Comparison of ENCODE assay signal across 37 cellular contexts in genomic region chr15:31133890-31134289, GRCh38. TPM values are rescaled to one million over a fixed set of nuclear protein-coding genes. Genes with fewer than 3 reads are reported as not detected.
DNase-seq lines count a peak whose midpoint lies in the region; ATAC-seq and TF ChIP-seq lines count a peak whose summit lies in the region.
"Had no signal": no experiment of that assay in that cellular context is flagged by ENCODE, and none has a peak within 500 bp of the region (broad histone marks: within the 10 kb centered on the region; RNA-seq: fewer than 3 reads in every experiment).

No MANE protein-coding gene starts in this region.

- no peak overlapping the region for H3K27ac ChIP-seq in right atrium auricular region
- no peak overlapping the region for H3K27ac ChIP-seq in left ventricle myocardium inferior (replicated peaks)
- no peak overlapping the region for H3K27ac ChIP-seq in esophagus muscularis mucosa (replicated peaks in 1 of 4)
- no peak overlapping the region for H3K27ac ChIP-seq in MM.1S (ENCODE audit: low read length)
- H3K27ac ChIP-seq: 22Rv1; A549; BLaER1; BLaER1 treated with 17β-estradiol and CSF1 and Interleukin-3, amounts not matched to agents 10 nM and 100 nM; C4-2B had no signal

- intact Hi-C loops in left ventricle myocardium inferior (cut with micrococcal nuclease) = no loop called here
- intact Hi-C loops in esophagus muscularis mucosa (cut with DNase I) = no loop called here
- intact Hi-C loops in Calu3 (cut with micrococcal nuclease; ENCODE audit: unreplicated experiment) = no loop called here

- peaks cover 2% of the 10 kb centered on the region for H3K9me3 Mint-ChIP-seq in glutamatergic neuron (ENCODE audit: unreplicated experiment)
- peaks cover 4% of the 10 kb centered on the region for H3K9me3 Mint-ChIP-seq in osteocyte (ENCODE audit: unreplicated experiment)
- no peaks in the 10 kb centered on the region for H3K9me3 Mint-ChIP-seq in Calu3 (ENCODE audit: low read depth, unreplicated experiment)
- H3K9me3 Mint-ChIP-seq in activated CD8-positive, alpha-beta T cell treated with anti-CD3 and anti-CD28 coated beads, Interleukin-2, amount 10 ng/mL, durations not matched to agents 7 days and 5 days (ENCODE audit: insufficient read depth) = peaks cover 4% of the 10 kb centered on the region
- H3K9me3 Mint-ChIP-seq: CD4-positive, alpha-beta memory T cell; CD4-positive, alpha-beta T cell; CD8-positive, alpha-beta memory T cell; CD8-positive, alpha-beta T cell had no signal

- peaks cover 5% of the 10 kb centered on the region for H3K36me3 Mint-ChIP-seq in glutamatergic neuron (ENCODE audit: unreplicated experiment)
- no peaks in the 10 kb centered on the region for H3K36me3 Mint-ChIP-seq in osteocyte (ENCODE audit: unreplicated experiment)
- H3K36me3 Mint-ChIP-seq in Calu3 (ENCODE audit: insufficient read depth, unreplicated experiment) = no peaks in the 10 kb centered on the region
- no peaks in the 10 kb centered on the region for H3K36me3 Mint-ChIP-seq in activated CD8-positive, alpha-beta T cell treated with anti-CD3 and anti-CD28 coated beads, Interleukin-2, amount 10 ng/mL, durations not matched to agents 7 days and 5 days (ENCODE audit: low read depth)
- H3K36me3 Mint-ChIP-seq: CD14-positive monocyte; CD4-positive, alpha-beta memory T cell; CD4-positive, CD25-positive, alpha-beta regulatory T cell; CD8-positive, alpha-beta memory T cell; CD8-positive, alpha-beta T cell had no signal

- H2AFZ ChIP-seq in MM.1S (ENCODE audit: low read length) = no peak overlapping the region

- POLR2A ChIA-PET in activated CD8-positive, alpha-beta T cell treated with anti-CD3 and anti-CD28 coated beads, Interleukin-2, amount 10 ng/mL, durations not matched to agents 7 days and 5 days (lab: Charles Lee) = no interaction called here

- H3K36me3 ChIP-seq in right atrium auricular region (no peaks in the 10 kb centered on the region), left ventricle myocardium inferior (no peaks in the 10 kb centered on the region), esophagus muscularis mucosa (no peaks in the 10 kb centered on the region), MM.1S (replicated peaks; ENCODE audit: insufficient read depth, low read length) (no peaks in the 10 kb centered on the region)
- H3K36me3 ChIP-seq: BE2C; BLaER1; BLaER1 treated with 17β-estradiol and CSF1 and Interleukin-3, amounts not matched to agents 10 nM and 100 nM had no signal

- no peaks in the 10 kb centered on the region for H3K79me2 ChIP-seq in MM.1S (ENCODE audit: low read length)

- no TSS peak for BruUV-seq in Calu3 (replicated peaks; lab: Mats Ljungman, UMichigan)

- no peaks in the 10 kb centered on the region for H4K20me1 ChIP-seq in MM.1S (ENCODE audit: insufficient read depth, low read length)
- H4K20me1 ChIP-seq: BLaER1; BLaER1 treated with 17β-estradiol and CSF1 and Interleukin-3, amounts not matched to agents 10 nM and 100 nM had no signal

- H3K9me3 ChIP-seq in right atrium auricular region (no peaks in the 10 kb centered on the region), left ventricle myocardium inferior (replicated peaks) (peaks cover 3% of the 10 kb centered on the region), esophagus muscularis mucosa (no peaks in the 10 kb centered on the region), MM.1S (replicated peaks; ENCODE audit: insufficient read depth, low read length) (no peaks in the 10 kb centered on the region)
- H3K9me3 ChIP-seq: A549, BE2C, BLaER1, Caco-2 had no signal

- H3K4me3 Mint-ChIP-seq in glutamatergic neuron (ENCODE audit: unreplicated experiment) (no peak overlapping the region), osteocyte (ENCODE audit: unreplicated experiment) (no peak overlapping the region), Calu3 (ENCODE audit: low read depth, unreplicated experiment) (no peak overlapping the region)
- H3K4me3 Mint-ChIP-seq in activated CD8-positive, alpha-beta T cell treated with anti-CD3 and anti-CD28 coated beads, Interleukin-2, amount 10 ng/mL, durations not matched to agents 7 days and 5 days = no peak overlapping the region
- H3K4me3 Mint-ChIP-seq: B cell; CD14-positive monocyte; CD4-positive, alpha-beta memory T cell; CD4-positive, alpha-beta T cell; CD4-positive, CD25-positive, alpha-beta regulatory T cell; CD8-positive, alpha-beta memory T cell; CD8-positive, alpha-beta T cell had no signal

- H3K9me2 ChIP-seq in MM.1S (replicated peaks; ENCODE audit: insufficient read depth, low read length) = no peaks in the 10 kb centered on the region

- no peak overlapping the region for H3K4me2 ChIP-seq in MM.1S (ENCODE audit: low read depth, low read length)
- H3K4me2 ChIP-seq: A549; BLaER1; BLaER1 treated with 17β-estradiol and CSF1 and Interleukin-3, amounts not matched to agents 10 nM and 100 nM had no signal

- no peak for TF ChIP-seq CTCF in right atrium auricular region (IDR thresholded peaks at IDR 0.05)
- TF ChIP-seq CTCF in left ventricle myocardium inferior (IDR thresholded peaks at IDR 0.05; ENCODE audit: borderline replicate concordance) = no peak
- no peak for TF ChIP-seq CTCF in esophagus muscularis mucosa (IDR thresholded peaks at IDR 0.05)
- no peak for TF ChIP-seq CTCF in glutamatergic neuron (IDR thresholded peaks at IDR 0.05; ENCODE audit: partially characterized antibody, unreplicated experiment)
- TF ChIP-seq CTCF in osteocyte (IDR thresholded peaks at IDR 0.05) = no peak
- TF ChIP-seq CTCF in Calu3 (IDR thresholded peaks at IDR 0.05; ENCODE audit: unreplicated experiment) = no peak
- no peak for TF ChIP-seq CTCF in MM.1S (IDR thresholded peaks at IDR 0.05; ENCODE audit: low read length)

- H3K27me3 Mint-ChIP-seq in glutamatergic neuron (ENCODE audit: unreplicated experiment) (peaks cover 5% of the 10 kb centered on the region), osteocyte (ENCODE audit: unreplicated experiment) (peaks cover 35% of the 10 kb centered on the region), Calu3 (ENCODE audit: unreplicated experiment) (no peaks in the 10 kb centered on the region)
- H3K27me3 Mint-ChIP-seq in activated CD8-positive, alpha-beta T cell treated with anti-CD3 and anti-CD28 coated beads, Interleukin-2, amount 10 ng/mL, durations not matched to agents 7 days and 5 days (ENCODE audit: low read depth) = peaks cover 12% of the 10 kb centered on the region
- H3K27me3 Mint-ChIP-seq: B cell; CD4-positive, alpha-beta T cell had no signal

- CTCF ChIA-PET in Calu3 (lab: Charles Lee) = no interaction called here
- CTCF ChIA-PET in activated CD8-positive, alpha-beta T cell treated with anti-CD3 and anti-CD28 coated beads, Interleukin-2, amount 10 ng/mL, durations not matched to agents 7 days and 5 days (lab: Charles Lee) = interaction anchor here (0.7 kb wide), 1 partner anchor 987 kb away, joined by 3 read pairs; no protein-coding TSS in a partner anchor

- no peak for ATAC-seq in activated CD8-positive, alpha-beta T cell treated with anti-CD3 and anti-CD28 coated beads, Interleukin-2, amount 10 ng/mL, durations not matched to agents 7 days and 5 days
- ATAC-seq: A549; CD8-positive, alpha-beta T cell had no signal

- H3K4me1 Mint-ChIP-seq in glutamatergic neuron (ENCODE audit: low read depth, unreplicated experiment) (peaks cover 7% of the 10 kb centered on the region), osteocyte (ENCODE audit: unreplicated experiment) (no peaks in the 10 kb centered on the region), Calu3 (ENCODE audit: low read depth, unreplicated experiment) (no peaks in the 10 kb centered on the region)
- no peaks in the 10 kb centered on the region for H3K4me1 Mint-ChIP-seq in activated CD8-positive, alpha-beta T cell treated with anti-CD3 and anti-CD28 coated beads, Interleukin-2, amount 10 ng/mL, durations not matched to agents 7 days and 5 days (ENCODE audit: low read depth)

- H3K27ac Mint-ChIP-seq in glutamatergic neuron (ENCODE audit: unreplicated experiment) (peak overlapping the region; percentile 39), osteocyte (ENCODE audit: unreplicated experiment) (no peak overlapping the region), Calu3 (ENCODE audit: unreplicated experiment) (no peak overlapping the region)
- no peak overlapping the region for H3K27ac Mint-ChIP-seq in activated CD8-positive, alpha-beta T cell treated with anti-CD3 and anti-CD28 coated beads, Interleukin-2, amount 10 ng/mL, durations not matched to agents 7 days and 5 days
- H3K27ac Mint-ChIP-seq: B cell; CD14-positive monocyte; CD4-positive, alpha-beta T cell; CD8-positive, alpha-beta T cell had no signal

- H3K4me3 ChIP-seq in right atrium auricular region = no peak overlapping the region
- H3K4me3 ChIP-seq in left ventricle myocardium inferior = no peak overlapping the region
- no peak overlapping the region for H3K4me3 ChIP-seq in esophagus muscularis mucosa
- H3K4me3 ChIP-seq in MM.1S (ENCODE audit: low read length) = no peak overlapping the region
- H3K4me3 ChIP-seq: A549; BLaER1; BLaER1 treated with 17β-estradiol and CSF1 and Interleukin-3, amounts not matched to agents 10 nM and 100 nM had no signal

- peak; percentile 23 for DNase-seq in right atrium auricular region (ENCODE audit: low spot score)
- DNase-seq in left ventricle myocardium inferior = no peak
- DNase-seq in esophagus muscularis mucosa (ENCODE audit: extremely low spot score) = peak; percentile 53
- no peak for DNase-seq in glutamatergic neuron
- DNase-seq in osteocyte (ENCODE audit: extremely low spot score, unreplicated experiment) = peak; percentile 66
- no peak for DNase-seq in Calu3
- no peak for DNase-seq in MM.1S
- DNase-seq in activated CD8-positive, alpha-beta T cell treated with anti-CD3 and anti-CD28 coated beads, Interleukin-2, amount 10 ng/mL, durations not matched to agents 7 days and 5 days = no peak
- DNase-seq: 8988T; ACHN; AML-193; BE2C; C1 segment of cervical spinal cord; Caco-2; CD4-positive, alpha-beta memory T cell; CD4-positive, alpha-beta T cell; CD4-positive, CD25-positive, alpha-beta regulatory T cell; CD8-positive, alpha-beta memory T cell; CD8-positive, alpha-beta T cell; COR-L47; DMS 273 treated with DMSO at 0.1 percent for 48 hours; DMS153; DMS53; DMS79; DMS79 treated with DMSO at 0.1 percent for 48 hours; DND-41; EL had no signal

- TF ChIP-seq POLR2A in esophagus muscularis mucosa (IDR thresholded peaks at IDR 0.05; ENCODE audit: low read depth) = no peak

- WGBS in esophagus muscularis mucosa = 96% methylated on average over 5 of the region's 5 CpGs

- H3K4me1 ChIP-seq in right atrium auricular region (peaks cover 0 to 7% of the 10 kb centered on the region in 2 donors), left ventricle myocardium inferior (peaks cover 6% of the 10 kb centered on the region), esophagus muscularis mucosa (peaks cover 0 to 7% (median 4%) of the 10 kb centered on the region in 4 donors), MM.1S (ENCODE audit: low read length) (peaks cover 9% of the 10 kb centered on the region)
- H3K4me1 ChIP-seq: BE2C, BLaER1, Caco-2 had no signal

- H3K27me3 ChIP-seq in right atrium auricular region (no peaks in the 10 kb centered on the region), left ventricle myocardium inferior (ENCODE audit: low read depth) (no peaks in the 10 kb centered on the region), esophagus muscularis mucosa (peaks cover 0 to 10% (median 0%) of the 10 kb centered on the region in 4 donors), MM.1S (replicated peaks; ENCODE audit: insufficient read depth, low read length) (no peaks in the 10 kb centered on the region)
- H3K27me3 ChIP-seq: BE2C; BLaER1; BLaER1 treated with 17β-estradiol and CSF1 and Interleukin-3, amounts not matched to agents 10 nM and 100 nM had no signal

- H3K9ac ChIP-seq in MM.1S (ENCODE audit: low read length) = no peak overlapping the region
- H3K9ac ChIP-seq: BLaER1; BLaER1 treated with 17β-estradiol and CSF1 and Interleukin-3, amounts not matched to agents 10 nM and 100 nM had no signal

- TF ChIP-seq EP300 in esophagus muscularis mucosa (IDR thresholded peaks at IDR 0.05) = no peak

- no peaks in the 10 kb centered on the region for H3F3A ChIP-seq in MM.1S (ENCODE audit: insufficient read depth, low read length)

RNA-seq across cellular contexts. Expression of gene TRPM1, which starts 32.4 kb away (rescaled TPM):
- not detected for total RNA-seq in right atrium auricular region
- not detected for total RNA-seq in left ventricle myocardium inferior
- total RNA-seq in esophagus muscularis mucosa = not detected
- not detected for total RNA-seq in glutamatergic neuron (ENCODE audit: unreplicated experiment)
- total RNA-seq in osteocyte = not detected in 2 replicates
- not detected in 2 replicates for total RNA-seq in Calu3 (2022)
- total RNA-seq in activated CD8-positive, alpha-beta T cell treated with anti-CD3 and anti-CD28 coated beads, Interleukin-2, amount 10 ng/mL, durations not matched to agents 7 days and 5 days = not detected
- total RNA-seq: A172; A673; B cell; Caco-2; CD4-positive, alpha-beta memory T cell; CD4-positive, alpha-beta T cell; CD4-positive, CD25-positive, alpha-beta regulatory T cell; CD8-positive, alpha-beta memory T cell; CD8-positive, alpha-beta T cell; Daoy had no signal

Comparison
In these comparisons a context has a peak if more than half of its experiments do, and no peak if none do; other contexts are left out.
1. DNase-seq: peak in right atrium auricular region (single experiment), esophagus muscularis mucosa (single experiment) and osteocyte (single experiment); none in left ventricle myocardium inferior (single experiment), glutamatergic neuron (single experiment), Calu3 (single experiment), MM.1S (single experiment) and activated CD8-positive, alpha-beta T cell treated with anti-CD3 and anti-CD28 coated beads, Interleukin-2, amount 10 ng/mL, durations not matched to agents 7 days and 5 days (single experiment).